1 cellular context compared by ENCODE assay signal in the genomic region with DNA sequence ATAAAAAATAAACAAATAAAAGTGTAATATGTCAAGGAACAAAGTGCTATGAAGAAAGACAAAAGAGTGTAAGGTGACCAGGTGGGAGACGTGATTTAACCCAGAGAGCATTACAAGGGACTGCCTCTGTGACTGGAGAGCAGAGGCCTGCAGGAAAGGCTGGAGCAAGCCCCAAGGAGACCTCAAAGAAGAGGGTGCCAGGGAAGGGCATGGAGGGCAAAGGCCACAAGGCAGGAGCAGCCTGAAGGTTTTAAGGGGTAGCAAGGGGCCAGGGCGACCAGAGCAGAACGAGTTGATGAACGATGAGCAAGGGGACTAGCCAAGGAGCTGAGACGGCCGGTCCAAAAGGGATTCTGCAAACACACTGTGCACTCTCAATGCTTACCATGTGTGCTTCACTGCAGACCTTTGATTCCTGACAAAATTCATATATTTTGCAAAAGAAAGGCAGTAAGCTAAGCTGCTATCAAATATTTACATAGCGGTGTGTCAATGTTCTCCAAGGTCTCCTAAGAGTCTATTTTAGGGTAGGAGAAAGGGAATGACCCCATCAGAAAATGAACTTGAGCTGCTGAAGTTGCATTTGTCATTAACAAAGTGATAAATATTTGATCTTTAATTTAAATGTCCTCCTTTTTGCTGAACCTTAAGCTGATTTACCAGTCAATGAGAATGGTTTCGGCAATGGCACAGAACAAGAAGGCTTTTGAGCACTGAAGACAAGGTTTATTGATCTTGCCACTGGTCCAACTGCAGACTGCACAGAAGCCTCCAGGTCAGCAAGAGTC.
TF ChIP-seq lines count a peak whose summit lies in the region.

No MANE protein-coding gene starts in this region.

TF ChIP-seq in HepG2, 621 proteins besides CTCF, POLR2A, EP300 and RAD21 (continued from another document and continues in another):
- TF ChIP-seq, protein P1, sequence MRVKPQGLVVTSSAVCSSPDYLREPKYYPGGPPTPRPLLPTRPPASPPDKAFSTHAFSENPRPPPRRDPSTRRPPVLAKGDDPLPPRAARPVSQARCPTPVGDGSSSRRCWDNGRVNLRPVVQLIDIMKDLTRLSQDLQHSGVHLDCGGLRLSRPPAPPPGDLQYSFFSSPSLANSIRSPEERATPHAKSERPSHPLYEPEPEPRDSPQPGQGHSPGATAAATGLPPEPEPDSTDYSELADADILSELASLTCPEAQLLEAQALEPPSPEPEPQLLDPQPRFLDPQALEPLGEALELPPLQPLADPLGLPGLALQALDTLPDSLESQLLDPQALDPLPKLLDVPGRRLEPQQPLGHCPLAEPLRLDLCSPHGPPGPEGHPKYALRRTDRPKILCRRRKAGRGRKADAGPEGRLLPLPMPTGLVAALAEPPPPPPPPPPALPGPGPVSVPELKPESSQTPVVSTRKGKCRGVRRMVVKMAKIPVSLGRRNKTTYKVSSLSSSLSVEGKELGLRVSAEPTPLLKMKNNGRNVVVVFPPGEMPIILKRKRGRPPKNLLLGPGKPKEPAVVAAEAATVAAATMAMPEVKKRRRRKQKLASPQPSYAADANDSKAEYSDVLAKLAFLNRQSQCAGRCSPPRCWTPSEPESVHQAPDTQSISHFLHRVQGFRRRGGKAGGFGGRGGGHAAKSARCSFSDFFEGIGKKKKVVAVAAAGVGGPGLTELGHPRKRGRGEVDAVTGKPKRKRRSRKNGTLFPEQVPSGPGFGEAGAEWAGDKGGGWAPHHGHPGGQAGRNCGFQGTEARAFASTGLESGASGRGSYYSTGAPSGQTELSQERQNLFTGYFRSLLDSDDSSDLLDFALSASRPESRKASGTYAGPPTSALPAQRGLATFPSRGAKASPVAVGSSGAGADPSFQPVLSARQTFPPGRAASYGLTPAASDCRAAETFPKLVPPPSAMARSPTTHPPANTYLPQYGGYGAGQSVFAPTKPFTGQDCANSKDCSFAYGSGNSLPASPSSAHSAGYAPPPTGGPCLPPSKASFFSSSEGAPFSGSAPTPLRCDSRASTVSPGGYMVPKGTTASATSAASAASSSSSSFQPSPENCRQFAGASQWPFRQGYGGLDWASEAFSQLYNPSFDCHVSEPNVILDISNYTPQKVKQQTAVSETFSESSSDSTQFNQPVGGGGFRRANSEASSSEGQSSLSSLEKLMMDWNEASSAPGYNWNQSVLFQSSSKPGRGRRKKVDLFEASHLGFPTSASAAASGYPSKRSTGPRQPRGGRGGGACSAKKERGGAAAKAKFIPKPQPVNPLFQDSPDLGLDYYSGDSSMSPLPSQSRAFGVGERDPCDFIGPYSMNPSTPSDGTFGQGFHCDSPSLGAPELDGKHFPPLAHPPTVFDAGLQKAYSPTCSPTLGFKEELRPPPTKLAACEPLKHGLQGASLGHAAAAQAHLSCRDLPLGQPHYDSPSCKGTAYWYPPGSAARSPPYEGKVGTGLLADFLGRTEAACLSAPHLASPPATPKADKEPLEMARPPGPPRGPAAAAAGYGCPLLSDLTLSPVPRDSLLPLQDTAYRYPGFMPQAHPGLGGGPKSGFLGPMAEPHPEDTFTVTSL (CRISPR knock-in tag; IDR thresholded peaks at IDR 0.05; ENCODE audit: borderline replicate concordance): no peak
- TF ChIP-seq YEATS2 (CRISPR knock-in tag; IDR thresholded peaks at IDR 0.05; ENCODE audit: borderline replicate concordance) (no peak), HMGXB4 (CRISPR knock-in tag; IDR thresholded peaks at IDR 0.05; ENCODE audit: borderline replicate concordance in 1 of 2, low read depth in 1 of 2) (no peak), HIC2 (CRISPR knock-in tag; IDR thresholded peaks at IDR 0.05; ENCODE audit: low read depth) (0 out of 2 replicates have a peak, but pooled peaks have one; percentile 22), TMF1 (CRISPR knock-in tag; IDR thresholded peaks at IDR 0.05; ENCODE audit: low read depth) (no peak), FOXO1 (CRISPR knock-in tag; IDR thresholded peaks at IDR 0.05) (no peak), ZSCAN9 (CRISPR knock-in tag; IDR thresholded peaks at IDR 0.05; ENCODE audit: borderline replicate concordance) (no peak), NR1H2 (CRISPR knock-in tag; IDR thresholded peaks at IDR 0.05; ENCODE audit: borderline replicate concordance, low read depth) (no peak), RORA (CRISPR knock-in tag; IDR thresholded peaks at IDR 0.05) (no peak), SP5 (CRISPR knock-in tag; IDR thresholded peaks at IDR 0.05; ENCODE audit: borderline replicate concordance, low read depth) (no peak), FOXK2 (IDR thresholded peaks at IDR 0.05) (no peak), SSRP1 (CRISPR knock-in tag; IDR thresholded peaks at IDR 0.05) (no peak), DMAP1 (CRISPR knock-in tag; IDR thresholded peaks at IDR 0.05) (peak; percentile 19; the same call in 1 of the 2 replicates), ZNF747 (CRISPR knock-in tag; IDR thresholded peaks at IDR 0.05; ENCODE audit: borderline replicate concordance) (no peak), ZNF563 (CRISPR knock-in tag; IDR thresholded peaks at IDR 0.05) (no peak), ZNF264 (CRISPR knock-in tag; IDR thresholded peaks at IDR 0.05) (no peak), ZBTB7B (CRISPR knock-in tag; IDR thresholded peaks at IDR 0.05) (no peak), HDAC1 (CRISPR knock-in tag; IDR thresholded peaks at IDR 0.05) (no peak; the same call in 1 of the 2 replicates), ZNF230 (CRISPR knock-in tag; IDR thresholded peaks at IDR 0.05) (no peak), HNF4A (CRISPR knock-in tag; IDR thresholded peaks at IDR 0.05) (peak; percentile 76), ZFP90 (CRISPR knock-in tag; IDR thresholded peaks at IDR 0.05; ENCODE audit: borderline replicate concordance) (no peak), ZNF557 (CRISPR knock-in tag; IDR thresholded peaks at IDR 0.05) (no peak), REST (IDR thresholded peaks at IDR 0.05; ENCODE audit: borderline replicate concordance in 1 of 2, low read depth in 1 of 2, low read length in 2 of 2) (no peak), JDP2 (CRISPR knock-in tag; IDR thresholded peaks at IDR 0.05; ENCODE audit: borderline replicate concordance) (no peak), ZNF556 (CRISPR knock-in tag; IDR thresholded peaks at IDR 0.05; ENCODE audit: borderline replicate concordance) (0 out of 2 replicates have a peak, but pooled peaks have one; percentile 15), NR0B2 (CRISPR knock-in tag; IDR thresholded peaks at IDR 0.05) (no peak), ZSCAN21 (CRISPR knock-in tag; IDR thresholded peaks at IDR 0.05; ENCODE audit: borderline replicate concordance) (no peak)
- TF ChIP-seq, protein P2, sequence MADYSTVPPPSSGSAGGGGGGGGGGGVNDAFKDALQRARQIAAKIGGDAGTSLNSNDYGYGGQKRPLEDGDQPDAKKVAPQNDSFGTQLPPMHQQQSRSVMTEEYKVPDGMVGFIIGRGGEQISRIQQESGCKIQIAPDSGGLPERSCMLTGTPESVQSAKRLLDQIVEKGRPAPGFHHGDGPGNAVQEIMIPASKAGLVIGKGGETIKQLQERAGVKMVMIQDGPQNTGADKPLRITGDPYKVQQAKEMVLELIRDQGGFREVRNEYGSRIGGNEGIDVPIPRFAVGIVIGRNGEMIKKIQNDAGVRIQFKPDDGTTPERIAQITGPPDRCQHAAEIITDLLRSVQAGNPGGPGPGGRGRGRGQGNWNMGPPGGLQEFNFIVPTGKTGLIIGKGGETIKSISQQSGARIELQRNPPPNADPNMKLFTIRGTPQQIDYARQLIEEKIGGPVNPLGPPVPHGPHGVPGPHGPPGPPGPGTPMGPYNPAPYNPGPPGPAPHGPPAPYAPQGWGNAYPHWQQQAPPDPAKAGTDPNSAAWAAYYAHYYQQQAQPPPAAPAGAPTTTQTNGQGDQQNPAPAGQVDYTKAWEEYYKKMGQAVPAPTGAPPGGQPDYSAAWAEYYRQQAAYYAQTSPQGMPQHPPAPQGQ (CRISPR knock-in tag; IDR thresholded peaks at IDR 0.05; ENCODE audit: borderline replicate concordance): no peak
- TF ChIP-seq, protein P3, sequence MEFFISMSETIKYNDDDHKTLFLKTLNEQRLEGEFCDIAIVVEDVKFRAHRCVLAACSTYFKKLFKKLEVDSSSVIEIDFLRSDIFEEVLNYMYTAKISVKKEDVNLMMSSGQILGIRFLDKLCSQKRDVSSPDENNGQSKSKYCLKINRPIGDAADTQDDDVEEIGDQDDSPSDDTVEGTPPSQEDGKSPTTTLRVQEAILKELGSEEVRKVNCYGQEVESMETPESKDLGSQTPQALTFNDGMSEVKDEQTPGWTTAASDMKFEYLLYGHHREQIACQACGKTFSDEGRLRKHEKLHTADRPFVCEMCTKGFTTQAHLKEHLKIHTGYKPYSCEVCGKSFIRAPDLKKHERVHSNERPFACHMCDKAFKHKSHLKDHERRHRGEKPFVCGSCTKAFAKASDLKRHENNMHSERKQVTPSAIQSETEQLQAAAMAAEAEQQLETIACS (CRISPR knock-in tag; IDR thresholded peaks at IDR 0.05): no peak
- TF ChIP-seq, protein P4, sequence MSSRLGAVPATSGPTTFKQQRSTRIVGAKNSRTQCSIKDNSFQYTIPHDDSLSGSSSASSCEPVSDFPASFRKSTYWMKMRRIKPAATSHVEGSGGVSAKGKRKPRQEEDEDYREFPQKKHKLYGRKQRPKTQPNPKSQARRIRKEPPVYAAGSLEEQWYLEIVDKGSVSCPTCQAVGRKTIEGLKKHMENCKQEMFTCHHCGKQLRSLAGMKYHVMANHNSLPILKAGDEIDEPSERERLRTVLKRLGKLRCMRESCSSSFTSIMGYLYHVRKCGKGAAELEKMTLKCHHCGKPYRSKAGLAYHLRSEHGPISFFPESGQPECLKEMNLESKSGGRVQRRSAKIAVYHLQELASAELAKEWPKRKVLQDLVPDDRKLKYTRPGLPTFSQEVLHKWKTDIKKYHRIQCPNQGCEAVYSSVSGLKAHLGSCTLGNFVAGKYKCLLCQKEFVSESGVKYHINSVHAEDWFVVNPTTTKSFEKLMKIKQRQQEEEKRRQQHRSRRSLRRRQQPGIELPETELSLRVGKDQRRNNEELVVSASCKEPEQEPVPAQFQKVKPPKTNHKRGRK (CRISPR knock-in tag; IDR thresholded peaks at IDR 0.05): no peak
- TF ChIP-seq, protein P5, sequence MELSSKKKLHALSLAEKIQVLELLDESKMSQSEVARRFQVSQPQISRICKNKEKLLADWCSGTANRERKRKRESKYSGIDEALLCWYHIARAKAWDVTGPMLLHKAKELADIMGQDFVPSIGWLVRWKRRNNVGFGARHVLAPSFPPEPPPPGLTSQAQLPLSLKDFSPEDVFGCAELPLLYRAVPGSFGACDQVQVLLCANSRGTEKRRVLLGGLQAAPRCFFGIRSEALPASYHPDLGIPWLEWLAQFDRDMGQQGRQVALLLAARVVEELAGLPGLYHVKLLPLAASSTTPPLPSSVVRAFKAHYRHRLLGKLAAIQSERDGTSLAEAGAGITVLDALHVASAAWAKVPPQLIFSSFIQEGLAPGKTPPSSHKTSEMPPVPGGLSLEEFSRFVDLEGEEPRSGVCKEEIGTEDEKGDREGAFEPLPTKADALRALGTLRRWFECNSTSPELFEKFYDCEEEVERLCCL (CRISPR knock-in tag; IDR thresholded peaks at IDR 0.05; ENCODE audit: borderline replicate concordance): no peak
